Comparison of ENCODE assay signal across 1 cellular context in genomic region chr10:61047788-61048560, GRCh38.
TF ChIP-seq lines count a peak whose summit lies in the region.

No MANE protein-coding gene starts in this region.

TF ChIP-seq in K562, 482 proteins besides CTCF, POLR2A, EP300 and RAD21 (continued from another document):
- TF ChIP-seq, protein P1, sequence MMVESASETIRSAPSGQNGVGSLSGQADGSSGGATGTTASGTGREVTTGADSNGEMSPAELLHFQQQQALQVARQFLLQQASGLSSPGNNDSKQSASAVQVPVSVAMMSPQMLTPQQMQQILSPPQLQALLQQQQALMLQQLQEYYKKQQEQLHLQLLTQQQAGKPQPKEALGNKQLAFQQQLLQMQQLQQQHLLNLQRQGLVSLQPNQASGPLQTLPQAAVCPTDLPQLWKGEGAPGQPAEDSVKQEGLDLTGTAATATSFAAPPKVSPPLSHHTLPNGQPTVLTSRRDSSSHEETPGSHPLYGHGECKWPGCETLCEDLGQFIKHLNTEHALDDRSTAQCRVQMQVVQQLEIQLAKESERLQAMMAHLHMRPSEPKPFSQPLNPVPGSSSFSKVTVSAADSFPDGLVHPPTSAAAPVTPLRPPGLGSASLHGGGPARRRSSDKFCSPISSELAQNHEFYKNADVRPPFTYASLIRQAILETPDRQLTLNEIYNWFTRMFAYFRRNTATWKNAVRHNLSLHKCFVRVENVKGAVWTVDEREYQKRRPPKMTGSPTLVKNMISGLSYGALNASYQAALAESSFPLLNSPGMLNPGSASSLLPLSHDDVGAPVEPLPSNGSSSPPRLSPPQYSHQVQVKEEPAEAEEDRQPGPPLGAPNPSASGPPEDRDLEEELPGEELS (CRISPR knock-in tag; IDR thresholded peaks at IDR 0.05; ENCODE audit: borderline replicate concordance), result no peak
- TF ChIP-seq FOXK1 (CRISPR knock-in tag; IDR thresholded peaks at IDR 0.05; ENCODE audit: borderline replicate concordance), result no peak
- no peak for TF ChIP-seq SP2 (IDR thresholded peaks at IDR 0.05; ENCODE audit: extremely low read depth, low read depth, low read length, poor library complexity, severe bottlenecking)
- TF ChIP-seq NFE2L1 (tag; IDR thresholded peaks at IDR 0.05; ENCODE audit: borderline replicate concordance, low read depth), result no peak
- TF ChIP-seq MCM2 (IDR thresholded peaks at IDR 0.05; ENCODE audit: low read depth), result no peak
- no peak for TF ChIP-seq MTA1 (IDR thresholded peaks at IDR 0.05; ENCODE audit: borderline replicate concordance)
- TF ChIP-seq, protein P2, sequence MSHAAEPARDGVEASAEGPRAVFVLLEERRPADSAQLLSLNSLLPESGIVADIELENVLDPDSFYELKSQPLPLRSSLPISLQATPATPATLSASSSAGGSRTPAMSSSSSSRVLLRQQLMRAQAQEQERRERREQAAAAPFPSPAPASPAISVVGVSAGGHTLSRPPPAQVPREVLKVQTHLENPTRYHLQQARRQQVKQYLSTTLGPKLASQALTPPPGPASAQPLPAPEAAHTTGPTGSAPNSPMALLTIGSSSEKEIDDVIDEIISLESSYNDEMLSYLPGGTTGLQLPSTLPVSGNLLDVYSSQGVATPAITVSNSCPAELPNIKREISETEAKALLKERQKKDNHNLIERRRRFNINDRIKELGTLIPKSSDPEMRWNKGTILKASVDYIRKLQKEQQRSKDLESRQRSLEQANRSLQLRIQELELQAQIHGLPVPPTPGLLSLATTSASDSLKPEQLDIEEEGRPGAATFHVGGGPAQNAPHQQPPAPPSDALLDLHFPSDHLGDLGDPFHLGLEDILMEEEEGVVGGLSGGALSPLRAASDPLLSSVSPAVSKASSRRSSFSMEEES (CRISPR knock-in tag; IDR thresholded peaks at IDR 0.05), result peak; percentile 91
- TF ChIP-seq SMARCC2 (IDR thresholded peaks at IDR 0.05; ENCODE audit: low read depth), result no peak
- TF ChIP-seq, protein P3, sequence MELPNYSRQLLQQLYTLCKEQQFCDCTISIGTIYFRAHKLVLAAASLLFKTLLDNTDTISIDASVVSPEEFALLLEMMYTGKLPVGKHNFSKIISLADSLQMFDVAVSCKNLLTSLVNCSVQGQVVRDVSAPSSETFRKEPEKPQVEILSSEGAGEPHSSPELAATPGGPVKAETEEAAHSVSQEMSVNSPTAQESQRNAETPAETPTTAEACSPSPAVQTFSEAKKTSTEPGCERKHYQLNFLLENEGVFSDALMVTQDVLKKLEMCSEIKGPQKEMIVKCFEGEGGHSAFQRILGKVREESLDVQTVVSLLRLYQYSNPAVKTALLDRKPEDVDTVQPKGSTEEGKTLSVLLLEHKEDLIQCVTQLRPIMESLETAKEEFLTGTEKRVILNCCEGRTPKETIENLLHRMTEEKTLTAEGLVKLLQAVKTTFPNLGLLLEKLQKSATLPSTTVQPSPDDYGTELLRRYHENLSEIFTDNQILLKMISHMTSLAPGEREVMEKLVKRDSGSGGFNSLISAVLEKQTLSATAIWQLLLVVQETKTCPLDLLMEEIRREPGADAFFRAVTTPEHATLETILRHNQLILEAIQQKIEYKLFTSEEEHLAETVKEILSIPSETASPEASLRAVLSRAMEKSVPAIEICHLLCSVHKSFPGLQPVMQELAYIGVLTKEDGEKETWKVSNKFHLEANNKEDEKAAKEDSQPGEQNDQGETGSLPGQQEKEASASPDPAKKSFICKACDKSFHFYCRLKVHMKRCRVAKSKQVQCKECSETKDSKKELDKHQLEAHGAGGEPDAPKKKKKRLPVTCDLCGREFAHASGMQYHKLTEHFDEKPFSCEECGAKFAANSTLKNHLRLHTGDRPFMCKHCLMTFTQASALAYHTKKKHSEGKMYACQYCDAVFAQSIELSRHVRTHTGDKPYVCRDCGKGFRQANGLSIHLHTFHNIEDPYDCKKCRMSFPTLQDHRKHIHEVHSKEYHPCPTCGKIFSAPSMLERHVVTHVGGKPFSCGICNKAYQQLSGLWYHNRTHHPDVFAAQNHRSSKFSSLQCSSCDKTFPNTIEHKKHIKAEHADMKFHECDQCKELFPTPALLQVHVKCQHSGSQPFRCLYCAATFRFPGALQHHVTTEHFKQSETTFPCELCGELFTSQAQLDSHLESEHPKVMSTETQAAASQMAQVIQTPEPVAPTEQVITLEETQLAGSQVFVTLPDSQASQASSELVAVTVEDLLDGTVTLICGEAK (IDR thresholded peaks at IDR 0.05), result no peak
- TF ChIP-seq, protein P3 (CRISPR knock-in tag; IDR thresholded peaks at IDR 0.05), result no peak
- no peak for TF ChIP-seq ZNF311 (CRISPR knock-in tag; IDR thresholded peaks at IDR 0.05)
- no peak for TF ChIP-seq SMAD1 (IDR thresholded peaks at IDR 0.05; ENCODE audit: low read depth, low read length, partially characterized antibody)
- TF ChIP-seq NCOR1 (IDR thresholded peaks at IDR 0.05), result no peak
- TF ChIP-seq HOXB6 (CRISPR knock-in tag; IDR thresholded peaks at IDR 0.05; ENCODE audit: borderline replicate concordance), result no peak
- no peak for TF ChIP-seq ZNF717 (CRISPR knock-in tag; IDR thresholded peaks at IDR 0.05)
- TF ChIP-seq ETV1 (tag; conservative IDR thresholded peaks at IDR 0.05; ENCODE audit: low read depth), result no peak
- no peak for TF ChIP-seq ZNF174 (CRISPR knock-in tag; IDR thresholded peaks at IDR 0.05)
- TF ChIP-seq, protein P4, sequence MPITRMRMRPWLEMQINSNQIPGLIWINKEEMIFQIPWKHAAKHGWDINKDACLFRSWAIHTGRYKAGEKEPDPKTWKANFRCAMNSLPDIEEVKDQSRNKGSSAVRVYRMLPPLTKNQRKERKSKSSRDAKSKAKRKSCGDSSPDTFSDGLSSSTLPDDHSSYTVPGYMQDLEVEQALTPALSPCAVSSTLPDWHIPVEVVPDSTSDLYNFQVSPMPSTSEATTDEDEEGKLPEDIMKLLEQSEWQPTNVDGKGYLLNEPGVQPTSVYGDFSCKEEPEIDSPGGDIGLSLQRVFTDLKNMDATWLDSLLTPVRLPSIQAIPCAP (CRISPR knock-in tag; IDR thresholded peaks at IDR 0.05; ENCODE audit: borderline replicate concordance), result no peak
- TF ChIP-seq NR0B1 (IDR thresholded peaks at IDR 0.05; ENCODE audit: partially characterized antibody), result no peak
- TF ChIP-seq SMAD3 (CRISPR knock-in tag; conservative IDR thresholded peaks at IDR 0.05), result no peak
- no peak for TF ChIP-seq DMBX1 (CRISPR knock-in tag; IDR thresholded peaks at IDR 0.05; ENCODE audit: borderline replicate concordance)
- peak; percentile 19; the same call in 1 of the 2 replicates for TF ChIP-seq ATF3 (IDR thresholded peaks at IDR 0.05)
- no peak for TF ChIP-seq ATF3 (CRISPR knock-in tag; conservative IDR thresholded peaks at IDR 0.05)
- TF ChIP-seq JUND (IDR thresholded peaks at IDR 0.05; ENCODE audit: borderline replicate concordance, low read depth, low read length), result peak; percentile 47; the same call in 1 of the 2 replicates
- peak; percentile 46; the same call in 2 of the 3 replicates for TF ChIP-seq JUND (tag; IDR thresholded peaks at IDR 0.05; ENCODE audit: borderline replicate concordance, low read depth, low read length)
- TF ChIP-seq HDAC2 (IDR thresholded peaks at IDR 0.05), result no peak
- TF ChIP-seq TCF7 (IDR thresholded peaks at IDR 0.05; ENCODE audit: borderline replicate concordance), result no peak
- TF ChIP-seq, protein P5, sequence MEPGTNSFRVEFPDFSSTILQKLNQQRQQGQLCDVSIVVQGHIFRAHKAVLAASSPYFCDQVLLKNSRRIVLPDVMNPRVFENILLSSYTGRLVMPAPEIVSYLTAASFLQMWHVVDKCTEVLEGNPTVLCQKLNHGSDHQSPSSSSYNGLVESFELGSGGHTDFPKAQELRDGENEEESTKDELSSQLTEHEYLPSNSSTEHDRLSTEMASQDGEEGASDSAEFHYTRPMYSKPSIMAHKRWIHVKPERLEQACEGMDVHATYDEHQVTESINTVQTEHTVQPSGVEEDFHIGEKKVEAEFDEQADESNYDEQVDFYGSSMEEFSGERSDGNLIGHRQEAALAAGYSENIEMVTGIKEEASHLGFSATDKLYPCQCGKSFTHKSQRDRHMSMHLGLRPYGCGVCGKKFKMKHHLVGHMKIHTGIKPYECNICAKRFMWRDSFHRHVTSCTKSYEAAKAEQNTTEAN (CRISPR knock-in tag; IDR thresholded peaks at IDR 0.05), result no peak
- TF ChIP-seq ZFP91 (CRISPR knock-in tag; IDR thresholded peaks at IDR 0.05), result no peak
- no peak for TF ChIP-seq ARHGAP35 (IDR thresholded peaks at IDR 0.05; ENCODE audit: partially characterized antibody)
- no peak for TF ChIP-seq CGGBP1 (CRISPR knock-in tag; IDR thresholded peaks at IDR 0.05)
- TF ChIP-seq ZNF76 (CRISPR knock-in tag; IDR thresholded peaks at IDR 0.05; ENCODE audit: borderline replicate concordance), result no peak
- TF ChIP-seq DACH1 (IDR thresholded peaks at IDR 0.05; ENCODE audit: partially characterized antibody), result no peak
- TF ChIP-seq ZBTB1 (CRISPR knock-in tag; IDR thresholded peaks at IDR 0.05; ENCODE audit: borderline replicate concordance, low read depth), result no peak
- TF ChIP-seq TAF7 (tag; IDR thresholded peaks at IDR 0.05), result no peak
TF ChIP-seq in K562: peak in this region for 9.
